In genomic region chr3:12832350-12833225, GRCh38 we compare ENCODE assay signal across 18 cellular contexts. TPM values are rescaled to one million over a fixed set of nuclear protein-coding genes. Genes with fewer than 3 reads are reported as not detected.
A peak's percentile ranks its signal among the peaks of the same experiment; 100 is the strongest.
DNase-seq lines count a peak whose midpoint lies in the region; ATAC-seq and TF ChIP-seq lines count a peak whose summit lies in the region.
"Had no signal": no experiment of that assay in that cellular context is flagged by ENCODE, and none has a peak within 500 bp of the region (broad histone marks: within the 10 kb centered on the region; RNA-seq: fewer than 3 reads in every experiment).

No MANE protein-coding gene starts in this region.

- no peak overlapping the region for H3K27ac Mint-ChIP-seq in activated CD8-positive, alpha-beta memory T cell treated with anti-CD3 and anti-CD28 coated beads, Interleukin-2, amount 10 ng/mL, durations not matched to agents 7 days and 5 days
- peak overlapping the region; percentile 34 for H3K27ac Mint-ChIP-seq in T-helper 17 cell

- no peaks in the 10 kb centered on the region for H3K27me3 ChIP-seq in foreskin keratinocyte
- H3K27me3 ChIP-seq: pancreas, SJSA1 had no signal

- H3K4me3 Mint-ChIP-seq in activated CD8-positive, alpha-beta memory T cell treated with anti-CD3 and anti-CD28 coated beads, Interleukin-2, amount 10 ng/mL, durations not matched to agents 7 days and 5 days = no peak overlapping the region
- peak overlapping the region; percentile 39 for H3K4me3 Mint-ChIP-seq in T-helper 17 cell
- H3K4me3 Mint-ChIP-seq: central memory CD8-positive, alpha-beta T cell had no signal

- no peaks in the 10 kb centered on the region for H3K4me1 ChIP-seq in HEK293 (ENCODE audit: control insufficient read depth, insufficient read depth, low read length)
- peaks cover 12% of the 10 kb centered on the region for H3K4me1 ChIP-seq in mesodermal cell (ENCODE audit: control insufficient read depth, insufficient read depth, low read length, poor library complexity, severe bottlenecking)
- peaks cover 18% of the 10 kb centered on the region for H3K4me1 ChIP-seq in foreskin keratinocyte
- H3K4me1 ChIP-seq: SJSA1 had no signal

- DNase-seq in activated CD8-positive, alpha-beta memory T cell treated with anti-CD3 and anti-CD28 coated beads for 24 hours = peak; percentile 62
- DNase-seq in activated CD8-positive, alpha-beta memory T cell treated with anti-CD3 and anti-CD28 coated beads, Interleukin-2, amount 10 ng/mL, durations not matched to agents 7 days and 5 days = no peak
- DNase-seq in T-helper 17 cell (no peak), foreskin keratinocyte (no peak), NCI-H226 (no peak)
- no peak for DNase-seq in NK-92 treated with Interleukin-12 subunit alpha and Interleukin-12 subunit beta, amount 100 ng/mL, for 24 hours (lab: John Stamatoyannopoulos, UW)
- DNase-seq: Calu3, HCEC 1CT, midbrain, MM.1S, NCI-H2081 treated with DMSO at 0.1 percent for 48 hours, NCI-H748 treated with DMSO at 0.1 percent for 48 hours, pancreas, small intestine had no signal

- CTCF ChIA-PET in activated CD8-positive, alpha-beta memory T cell treated with anti-CD3 and anti-CD28 coated beads, Interleukin-2, amount 10 ng/mL, durations not matched to agents 7 days and 5 days (lab: Charles Lee) = interaction anchor here (0.6 to 4.2 kb wide), 7 partner anchors 9 to 136 kb away, joined by 3 to 21 read pairs (median 3); partner anchors contain the start of gene RPL32
- CTCF ChIA-PET in HEK293 (lab: Yijun Ruan, JAX) = interaction anchor here (0.6 to 1.5 kb wide), 4 partner anchors 9 to 128 kb away, joined by 3 to 10 read pairs (median 4); partner anchors contain the start of gene RPL32

- TF ChIP-seq CTCF in HEK293 (tag by site-specific recombination; IDR thresholded peaks at IDR 0.05) (no peak), foreskin keratinocyte (conservative IDR thresholded peaks at IDR 0.05) (no peak)

- H3K27me3 Mint-ChIP-seq in activated CD8-positive, alpha-beta memory T cell treated with anti-CD3 and anti-CD28 coated beads, Interleukin-2, amount 10 ng/mL, durations not matched to agents 7 days and 5 days = no peaks in the 10 kb centered on the region
- no peaks in the 10 kb centered on the region for H3K27me3 Mint-ChIP-seq in T-helper 17 cell
- H3K27me3 Mint-ChIP-seq: central memory CD8-positive, alpha-beta T cell had no signal

- peaks cover 49% of the 10 kb centered on the region for H3K36me3 Mint-ChIP-seq in activated CD8-positive, alpha-beta memory T cell treated with anti-CD3 and anti-CD28 coated beads, Interleukin-2, amount 10 ng/mL, durations not matched to agents 7 days and 5 days
- no peaks in the 10 kb centered on the region for H3K36me3 Mint-ChIP-seq in T-helper 17 cell (ENCODE audit: low read depth)

- H3K36me3 ChIP-seq in HEK293 (ENCODE audit: control insufficient read depth in 2 of 2, insufficient read depth in 1 of 2, low read length in 2 of 2) = peaks cover 29 to 88% of the 10 kb centered on the region in 2 experiments
- H3K36me3 ChIP-seq in mesodermal cell (ENCODE audit: control insufficient read depth, insufficient read depth, low read length) = peaks cover 72% of the 10 kb centered on the region

- WGBS in mesodermal cell (ENCODE audit: insufficient coverage in 2 of 2), 2 experiments = 91 to 97% methylated on average over 3 to 4 of the region's 7 CpGs

- no peaks in the 10 kb centered on the region for H3K9me3 Mint-ChIP-seq in activated CD8-positive, alpha-beta memory T cell treated with anti-CD3 and anti-CD28 coated beads, Interleukin-2, amount 10 ng/mL, durations not matched to agents 7 days and 5 days (ENCODE audit: low read depth)
- H3K9me3 Mint-ChIP-seq: central memory CD8-positive, alpha-beta T cell had no signal

- no peak overlapping the region for H3K4me3 ChIP-seq in HEK293 (ENCODE audit: low read depth, low read length)
- no peak overlapping the region for H3K4me3 ChIP-seq in mesodermal cell (ENCODE audit: extremely low read depth, insufficient read depth, low read length, poor library complexity, severe bottlenecking)
- H3K4me3 ChIP-seq: pancreas, SJSA1 had no signal

- POLR2A ChIA-PET in HEK293 (lab: Yijun Ruan, JAX) = interaction anchor here (0.7 to 2.0 kb wide), 6 partner anchors 9 to 125 kb away, joined by 3 to 22 read pairs (median 3); partner anchors contain the start of genes CAND2 and RPL32

- H3K9me3 ChIP-seq in HEK293 (ENCODE audit: control insufficient read depth, insufficient read depth, low read depth, low read length) (no peaks in the 10 kb centered on the region), T-helper 17 cell (ENCODE audit: control insufficient read depth, low read length, poor library complexity, severe bottlenecking) (no peaks in the 10 kb centered on the region), mesodermal cell (ENCODE audit: control insufficient read depth, low read length) (no peaks in the 10 kb centered on the region)
- H3K9me3 ChIP-seq: pancreas, SJSA1 had no signal

- peaks cover 16% of the 10 kb centered on the region for H3K4me1 Mint-ChIP-seq in activated CD8-positive, alpha-beta memory T cell treated with anti-CD3 and anti-CD28 coated beads, Interleukin-2, amount 10 ng/mL, durations not matched to agents 7 days and 5 days
- peaks cover 13% of the 10 kb centered on the region for H3K4me1 Mint-ChIP-seq in T-helper 17 cell

- H3K27ac ChIP-seq in HEK293 (ENCODE audit: extremely low read depth, low read depth, low read length) (no peak overlapping the region), mesodermal cell (ENCODE audit: low read depth, low read length, severe bottlenecking) (peak overlapping the region; percentile 5), foreskin keratinocyte (no peak overlapping the region)
- H3K27ac ChIP-seq: pancreas, SJSA1 had no signal

- ATAC-seq in activated CD8-positive, alpha-beta memory T cell treated with anti-CD3 and anti-CD28 coated beads, Interleukin-2, amount 10 ng/mL, durations not matched to agents 7 days and 5 days = no peak
- no peak for ATAC-seq in T-helper 17 cell
- ATAC-seq in foreskin keratinocyte = no peak
- ATAC-seq: pancreas had no signal

TF ChIP-seq in HEK293, 187 proteins besides CTCF, POLR2A, EP300 and RAD21:
- TF ChIP-seq ZNF777 (tag by site-specific recombination; IDR thresholded peaks at IDR 0.05; ENCODE audit: borderline replicate concordance) (no peak), PRDM10 (tag by site-specific recombination; IDR thresholded peaks at IDR 0.05) (no peak), ZNF600 (tag by site-specific recombination; IDR thresholded peaks at IDR 0.05) (peak; percentile 52; the same call in 1 of the 2 replicates)

RNA-seq across cellular contexts. Expression of gene RPL32, which starts 8.8 kb away (rescaled TPM):
- 1,000 to 10,000 TPM; 1,759 to 1,893 TPM for total RNA-seq in activated CD8-positive, alpha-beta memory T cell treated with anti-CD3 and anti-CD28 coated beads, Interleukin-2, amount 10 ng/mL, durations not matched to agents 7 days and 5 days
- total RNA-seq in T-helper 17 cell = 1,000 to 10,000 TPM; 3,315 to 3,401 TPM
- 2,921 TPM for polyA plus RNA-seq in mesodermal cell (2013, experiment 1 of 2)
- polyA plus RNA-seq in mesodermal cell (2013, experiment 2 of 2) = 2,609 TPM
- 2,217 and 2,337 TPM in 2 replicates for total RNA-seq in foreskin keratinocyte
- polyA plus RNA-seq in foreskin keratinocyte = 3,425 and 3,516 TPM in 2 replicates

RNA-seq across cellular contexts. Expression of gene CAND2, which starts 36.1 kb away (rescaled TPM):
- total RNA-seq in activated CD8-positive, alpha-beta memory T cell treated with anti-CD3 and anti-CD28 coated beads, Interleukin-2, amount 10 ng/mL, durations not matched to agents 7 days and 5 days = under 1 TPM; 0.05 to 0.09 TPM
- total RNA-seq in T-helper 17 cell (1 to 10 TPM; 1.2 to 1.6 TPM), foreskin keratinocyte (1.5 and 1.9 TPM in 2 replicates)
- polyA plus RNA-seq in mesodermal cell (2013, experiment 1 of 2) = 6.3 TPM
- polyA plus RNA-seq in mesodermal cell (2013, experiment 2 of 2) = 5.1 TPM
- polyA plus RNA-seq in foreskin keratinocyte = 0.65 and 0.90 TPM in 2 replicates
- total RNA-seq: Calu3 had no signal
